In the genomic region with DNA sequence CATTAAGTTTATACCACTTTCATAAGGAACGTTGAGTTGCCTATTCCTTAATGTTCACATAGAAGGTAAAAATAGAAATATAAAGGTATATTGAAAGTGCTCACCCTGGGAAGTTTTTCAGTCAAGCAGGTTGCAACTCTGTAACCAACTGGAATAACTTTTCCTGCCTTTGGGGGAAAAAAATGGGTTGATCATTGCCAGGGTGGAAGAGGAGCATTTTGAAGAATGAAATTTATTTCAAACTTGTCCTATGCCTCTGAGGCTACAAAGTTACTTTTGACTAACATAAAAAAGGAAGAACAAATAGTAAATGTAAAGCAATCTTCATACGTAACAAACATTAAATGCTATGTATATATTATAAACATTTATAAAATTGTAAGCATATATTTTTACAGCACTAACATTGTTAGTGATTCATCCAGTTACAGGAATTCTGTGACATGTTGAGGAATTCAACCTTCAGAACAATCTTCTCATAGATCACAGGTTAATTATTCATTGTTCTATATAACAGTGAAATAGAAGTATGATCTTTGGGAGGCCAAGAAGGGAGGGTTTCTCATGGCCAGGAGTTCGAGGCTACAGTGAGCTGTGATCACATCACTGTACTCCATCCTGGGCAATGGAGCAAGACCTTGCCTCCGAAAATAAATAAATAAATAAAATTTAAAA, we compare ENCODE assay signal across 31 cellular contexts. TPM values are rescaled to one million over a fixed set of nuclear protein-coding genes. Genes with fewer than 3 reads are reported as not detected.
"Had no signal": no experiment of that assay in that cellular context is flagged by ENCODE, and none has a peak within 500 bp of the region (broad histone marks: within the 10 kb centered on the region; RNA-seq: fewer than 3 reads in every experiment).

No MANE protein-coding gene starts in this region.

- H3K4me3 ChIP-seq: K562, PC-9 had no signal

- H2AFZ ChIP-seq: PC-9 had no signal

- H3K4me2 ChIP-seq: PC-9 had no signal

- ATAC-seq: activated naive CD8-positive, alpha-beta T cell treated with anti-CD3 and anti-CD28 coated beads, Interleukin-2, amount 50 U/mL, for 24 hours; activated T-cell treated with anti-CD3 and anti-CD28 coated beads, Interleukin-2, amount 50 U/mL, for 4 hours; K562 had no signal

- H3K27ac ChIP-seq: PC-9, VCaP had no signal

- FAIRE-seq: bronchial epithelial cell, K562 had no signal

- DNase-seq: activated B cell treated with CpG ODN at 0.5 μM for 24 hours; activated CD4-positive, alpha-beta memory T cell treated with anti-CD3 and anti-CD28 coated beads for 36 hours; activated CD4-positive, alpha-beta T cell treated with anti-CD3 and anti-CD28 coated beads for 4 hours; activated CD4-positive, alpha-beta T cell treated with anti-CD3 and anti-CD28 coated beads, Interleukin-2, amount 50 U/mL, for 1 hour; activated CD4-positive, CD25-positive, alpha-beta regulatory T cell treated with anti-CD3 and anti-CD28 coated beads, Interleukin-2, amount 50 U/mL, for 72 hours; activated CD8-positive, alpha-beta memory T cell treated with anti-CD3 and anti-CD28 coated beads, Interleukin-2, amount 50 U/mL, for 4 hours; activated gamma-delta T cell treated with Interleukin-2 at 50 U/mL for 16 hours; activated naive CD4-positive, alpha-beta T cell treated with anti-CD3 and anti-CD28 coated beads for 36 hours; activated naive CD8-positive, alpha-beta T cell treated with anti-CD3 and anti-CD28 coated beads, Interleukin-2, amount 50 U/mL, for 24 hours; activated T-cell treated with anti-CD3 and anti-CD28 coated beads for 4 hours; activated T-cell treated with anti-CD3 and anti-CD28 coated beads, Interleukin-2, amount 50 U/mL, for 4 hours; anterior cingulate cortex; caudate nucleus; NCI-H1092 treated with DMSO at 0.1 percent for 48 hours; NCI-H1417; NCI-H146; NCI-H187 treated with DMSO at 0.1 percent for 48 hours; NCI-H2081; NCI-H345; NCI-H524 treated with DMSO at 0.1 percent for 48 hours; NCI-H748 treated with DMSO at 0.1 percent for 48 hours; NK-92 treated with Interleukin-12 subunit alpha and Interleukin-12 subunit beta, amount 100 ng/mL, for 24 hours; PC-9; Right ventricle myocardium superior; SW 1271; T-helper 1 cell; T-helper 2 cell; T-helper 9 cell had no signal

RNA-seq across cellular contexts. Expression of a gene that starts 13.5 kb away (rescaled TPM):
- total RNA-seq: Right ventricle myocardium superior had no signal
